Comparison of ENCODE assay signal across 10 cellular contexts in genomic region chr11:7672276-7672959, GRCh38. TPM values are rescaled to one million over a fixed set of nuclear protein-coding genes. Genes with fewer than 3 reads are reported as not detected.
DNase-seq lines count a peak whose midpoint lies in the region; ATAC-seq, FAIRE-seq and TF ChIP-seq lines count a peak whose summit lies in the region.
"Had no signal": no experiment of that assay in that cellular context is flagged by ENCODE, and none has a peak within 500 bp of the region (broad histone marks: within the 10 kb centered on the region; RNA-seq: fewer than 3 reads in every experiment).

No MANE protein-coding gene starts in this region.

- no peak for TF ChIP-seq CTCF in keratinocyte (optimal IDR thresholded peaks at IDR 0.05 in 1 of 3, IDR thresholded peaks at IDR 0.05 in 1 of 3, conservative IDR thresholded peaks at IDR 0.05 in 1 of 3; ENCODE audit: extremely low read depth in 1 of 3, insufficient read depth in 2 of 3, low read length in 3 of 3)
- no peak for TF ChIP-seq CTCF in thoracic aorta (IDR thresholded peaks at IDR 0.05)
- TF ChIP-seq CTCF in thyroid gland (IDR thresholded peaks at IDR 0.05) = no peak

- H3K4me1 ChIP-seq in NT2/D1 (ENCODE audit: insufficient read depth, insufficient read length) (peaks cover 9% of the 10 kb centered on the region), keratinocyte (ENCODE audit: control insufficient read depth, extremely low read depth, insufficient read depth, low read length) (peaks cover 55% of the 10 kb centered on the region), thoracic aorta (ENCODE audit: control insufficient read depth in 1 of 2, low read depth in 2 of 2) (peaks cover 5 to 20% of the 10 kb centered on the region in 2 donors), thyroid gland (peaks cover 23 to 31% of the 10 kb centered on the region in 2 donors)

- H3K9me3 ChIP-seq in NT2/D1 (ENCODE audit: insufficient read depth, low read length) = peaks cover 6% of the 10 kb centered on the region; the same call in 1 of the 2 replicates
- H3K9me3 ChIP-seq in keratinocyte (ENCODE audit: control insufficient read depth, low read depth, low read length) = no peaks in the 10 kb centered on the region
- no peaks in the 10 kb centered on the region for H3K9me3 ChIP-seq in thoracic aorta
- H3K9me3 ChIP-seq in thyroid gland = no peaks in the 10 kb centered on the region

- peak overlapping the region; percentile 45 for H3K27ac ChIP-seq in keratinocyte (ENCODE audit: control insufficient read depth, insufficient read depth, low read length)
- H3K27ac ChIP-seq in thoracic aorta = no peak overlapping the region
- H3K27ac ChIP-seq in thyroid gland = peak overlapping the region in 1 of 3 donors; percentile 47

- intact Hi-C loops in thyroid gland (cut with DNase I) = no loop called here

- ATAC-seq in thoracic aorta (ENCODE audit: insufficient number of reproducible peaks, low FRiP score, low read depth) (no peak), HG03097 (IDR thresholded peaks at IDR 0.05; ENCODE audit: low FRiP score, unreplicated experiment) (no peak)
- ATAC-seq: SK-N-SH treated with all-trans-retinoic acid at 6 μM for 48 hours had no signal

- peaks cover 23% of the 10 kb centered on the region for H3K4me1 Mint-ChIP-seq in activated T-cell treated with anti-CD3 and anti-CD28 coated beads, Interleukin-2, amount 50 U/mL, for 24 hours (ENCODE audit: low read depth)

- H3K27me3 Mint-ChIP-seq in activated T-cell treated with anti-CD3 and anti-CD28 coated beads, Interleukin-2, amount 50 U/mL, for 24 hours = peaks cover 73% of the 10 kb centered on the region

- H3K4me3 Mint-ChIP-seq in activated T-cell treated with anti-CD3 and anti-CD28 coated beads, Interleukin-2, amount 50 U/mL, for 24 hours = peak overlapping the region; percentile 20

- H3K27me3 ChIP-seq in NT2/D1 (ENCODE audit: insufficient read depth, insufficient read length) = no peaks in the 10 kb centered on the region
- H3K27me3 ChIP-seq in keratinocyte (ENCODE audit: control insufficient read depth, extremely low read depth, insufficient read depth, low read length) = no peaks in the 10 kb centered on the region
- H3K27me3 ChIP-seq in thoracic aorta (replicated peaks; ENCODE audit: insufficient read depth) = no peaks in the 10 kb centered on the region
- no peaks in the 10 kb centered on the region for H3K27me3 ChIP-seq in thyroid gland

- H3K4me3 ChIP-seq in NT2/D1 (ENCODE audit: insufficient read length, low read depth) (peak overlapping the region; percentile 74), keratinocyte (ENCODE audit: control insufficient read depth in 2 of 3, extremely low read depth in 1 of 3, insufficient read depth in 2 of 3, low read depth in 1 of 3, low read length in 3 of 3) (no peak overlapping the region), thoracic aorta (peak overlapping the region; percentile 90), thyroid gland (replicated peaks in 1 of 3) (no peak overlapping the region)

- H3K36me3 Mint-ChIP-seq in activated T-cell treated with anti-CD3 and anti-CD28 coated beads, Interleukin-2, amount 50 U/mL, for 24 hours (ENCODE audit: low read depth) = no peaks in the 10 kb centered on the region

- H3K9me3 Mint-ChIP-seq in activated T-cell treated with anti-CD3 and anti-CD28 coated beads, Interleukin-2, amount 50 U/mL, for 24 hours = no peaks in the 10 kb centered on the region

- H3K4me2 ChIP-seq in keratinocyte (ENCODE audit: control insufficient read depth, extremely low read depth, insufficient read depth, low read depth, low read length) = no peak overlapping the region

- H3K79me2 ChIP-seq in keratinocyte (ENCODE audit: control insufficient read depth, insufficient read depth, low read length) = no peaks in the 10 kb centered on the region

- dilution Hi-C loops in keratinocyte (cut with MboI; ENCODE audit: extremely low pct_ligation_motif_present, low sequenced_read_pairs) = no loop called here

- TF ChIP-seq POLR2A in thyroid gland (IDR thresholded peaks at IDR 0.05) = no peak

- WGBS in thyroid gland, 2 donors = 86 to 92% methylated on average over 12 to 15 of the region's 16 CpGs

- H3K9ac ChIP-seq in NT2/D1 (ENCODE audit: insufficient read length, low read depth) (peak overlapping the region; percentile 84), keratinocyte (ENCODE audit: control insufficient read depth, extremely low read depth, insufficient read depth, low read length) (no peak overlapping the region)

- no peak overlapping the region for H3K27ac Mint-ChIP-seq in activated T-cell treated with anti-CD3 and anti-CD28 coated beads, Interleukin-2, amount 50 U/mL, for 24 hours

- no peak for FAIRE-seq in keratinocyte (lab: Jason Lieb, UNC)

- H2AFZ ChIP-seq in keratinocyte (ENCODE audit: control insufficient read depth, low read length) = no peak overlapping the region

- DNase-seq in activated T-cell treated with anti-CD3 and anti-CD28 coated beads, Interleukin-2, amount 50 U/mL, for 24 hours = no peak
- DNase-seq in activated T-cell treated with anti-CD3 and anti-CD28 coated beads, Interleukin-2, amount 50 U/mL, for 48 hours = no peak
- DNase-seq in NT2/D1 (ENCODE audit: low read depth, low spot score) (no peak), keratinocyte (ENCODE audit: low read depth, low spot score) (no peak), thoracic aorta (ENCODE audit: low spot score) (no peak), SK-N-DZ (ENCODE audit: low spot score) (no peak), thyroid gland (no peak)

- H3K36me3 ChIP-seq in NT2/D1 (ENCODE audit: insufficient read depth, insufficient read length, low read length) (peaks cover 52% of the 10 kb centered on the region), keratinocyte (ENCODE audit: control insufficient read depth in 2 of 2, extremely low read depth in 1 of 2, insufficient read depth in 2 of 2, low read length in 2 of 2) (peaks cover 0 to 2% of the 10 kb centered on the region in 2 experiments), thoracic aorta (no peaks in the 10 kb centered on the region), thyroid gland (no peaks in the 10 kb centered on the region)

- no peaks in the 10 kb centered on the region for H3K9me1 ChIP-seq in keratinocyte (ENCODE audit: control insufficient read depth, extremely low read depth, insufficient read depth, low read length)

- H4K20me1 ChIP-seq in keratinocyte (ENCODE audit: control insufficient read depth, extremely low read depth, insufficient read depth, low read length) = no peaks in the 10 kb centered on the region

RNA-seq across cellular contexts. Expression of gene CYB5R2, which starts 0.9 kb away (rescaled TPM):
- polyA plus RNA-seq in keratinocyte = 24.7 to 37.0 TPM (median 34.3 TPM) in 3 replicates
- 12.8 TPM for polyA plus RNA-seq in keratinocyte (2011; ENCODE audit: low read depth)
- polyA plus RNA-seq in keratinocyte (2011; cell fraction: cytosol; rRNA removed) = 20.8 and 23.9 TPM in 2 replicates
- polyA plus RNA-seq in keratinocyte (2011; cell fraction: nucleus; rRNA removed) = 60.6 and 68.5 TPM in 2 replicates
- 33.2 and 59.8 TPM in 2 replicates for polyA plus RNA-seq in keratinocyte (2012; ENCODE audit: low replicate concordance)
- 27.3 to 49.0 TPM (median 47.8 TPM) in 3 replicates for polyA minus RNA-seq in keratinocyte
- 17.1 TPM for polyA minus RNA-seq in keratinocyte (2011; cell fraction: cytosol; rRNA and poly(A)+ RNA removed)
- 12.7 and 17.5 TPM in 2 replicates for polyA minus RNA-seq in keratinocyte (2011; cell fraction: nucleus; rRNA and poly(A)+ RNA removed)
- total RNA-seq in thoracic aorta = 10 to 100 TPM; 12.6 to 21.3 TPM
- not detected in 2 replicates for polyA plus RNA-seq in SK-N-DZ (2014; cell fraction: cytosol; rRNA removed)
- polyA plus RNA-seq in SK-N-DZ (2014; cell fraction: nucleus; rRNA removed) = 0.05 TPM in 1 of 2 replicates, not detected in the other
- total RNA-seq in thyroid gland = 1 to 10 TPM; 7.2 to 9.3 (median 8.5) TPM

RNA-seq across cellular contexts. Expression of gene OVCH2, which starts 33.9 kb away (rescaled TPM):
- polyA plus RNA-seq in keratinocyte = 1.7 to 8.1 TPM (median 2.8 TPM) in 3 replicates
- polyA plus RNA-seq in keratinocyte (2011; ENCODE audit: low read depth) = 9.8 TPM
- polyA plus RNA-seq in keratinocyte (2011; cell fraction: cytosol; rRNA removed) = 0.23 and 0.66 TPM in 2 replicates
- 38.0 and 53.4 TPM in 2 replicates for polyA plus RNA-seq in keratinocyte (2011; cell fraction: nucleus; rRNA removed)
- 0.28 and 6.6 TPM in 2 replicates for polyA plus RNA-seq in keratinocyte (2012; ENCODE audit: low replicate concordance)
- 4.9 to 11.0 TPM (median 10.3 TPM) in 3 replicates for polyA minus RNA-seq in keratinocyte
- polyA minus RNA-seq in keratinocyte (2011; cell fraction: cytosol; rRNA and poly(A)+ RNA removed) = not detected
- polyA minus RNA-seq in keratinocyte (2011; cell fraction: nucleus; rRNA and poly(A)+ RNA removed) = 6.4 and 14.7 TPM in 2 replicates
- total RNA-seq in thoracic aorta (1 to 10 TPM; 1.2 to 1.5 TPM), thyroid gland (not detected)
- not detected in 2 replicates for polyA plus RNA-seq in SK-N-DZ (2014; cell fraction: cytosol; rRNA removed)
- not detected in 2 replicates for polyA plus RNA-seq in SK-N-DZ (2014; cell fraction: nucleus; rRNA removed)
- total RNA-seq: lung microvascular endothelial cell had no signal

Comparison
In these comparisons a context has a peak if more than half of its experiments do, and no peak if none do; other contexts are left out.
1. H3K4me3 ChIP-seq: peak in NT2/D1 (single experiment) and thoracic aorta (single experiment); none in keratinocyte (0 of 3) and thyroid gland (0 of 3).